Comparison of ENCODE assay signal across 1 cellular context in the genomic region with DNA sequence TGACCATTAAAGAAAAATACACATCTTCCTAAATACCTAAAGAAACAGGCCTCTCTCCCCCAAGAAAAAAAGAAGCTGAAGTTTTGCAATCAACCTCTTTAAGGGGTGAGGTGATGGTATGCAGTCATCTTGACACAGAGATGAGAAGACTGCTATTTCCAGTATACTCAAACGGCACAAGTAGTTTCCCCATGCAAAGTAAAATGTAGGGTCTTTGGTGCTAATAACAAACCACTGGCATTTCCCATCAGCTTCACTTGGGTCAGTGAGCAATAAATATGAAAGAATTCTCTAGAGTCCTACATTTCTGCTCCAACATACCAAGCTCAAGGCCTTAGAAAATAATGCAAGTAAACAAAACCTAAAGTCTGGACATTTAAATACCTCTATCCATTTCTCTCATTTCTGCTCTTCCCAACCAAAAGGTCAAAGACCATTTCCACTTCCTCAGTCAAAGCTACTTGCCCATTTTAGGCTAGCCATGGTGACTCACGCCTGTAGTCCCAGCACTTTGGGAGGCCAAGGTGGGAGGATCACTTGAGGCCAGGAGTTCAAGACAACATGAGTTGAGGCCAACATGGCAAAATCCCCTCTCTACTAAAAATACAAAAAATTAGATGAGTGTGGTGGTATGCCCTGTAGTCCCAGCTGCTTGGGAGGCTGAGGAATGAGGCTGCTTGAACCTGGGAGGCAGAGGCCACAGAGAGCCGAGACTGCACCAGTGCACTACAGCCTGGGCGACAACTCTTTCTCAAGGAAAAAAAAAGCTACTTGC.
TF ChIP-seq lines count a peak whose summit lies in the region.

No MANE protein-coding gene starts in this region.

TF ChIP-seq in GM23338, 12 proteins besides CTCF, POLR2A, EP300 and RAD21 (continued from another document):
- TF ChIP-seq, protein P1, sequence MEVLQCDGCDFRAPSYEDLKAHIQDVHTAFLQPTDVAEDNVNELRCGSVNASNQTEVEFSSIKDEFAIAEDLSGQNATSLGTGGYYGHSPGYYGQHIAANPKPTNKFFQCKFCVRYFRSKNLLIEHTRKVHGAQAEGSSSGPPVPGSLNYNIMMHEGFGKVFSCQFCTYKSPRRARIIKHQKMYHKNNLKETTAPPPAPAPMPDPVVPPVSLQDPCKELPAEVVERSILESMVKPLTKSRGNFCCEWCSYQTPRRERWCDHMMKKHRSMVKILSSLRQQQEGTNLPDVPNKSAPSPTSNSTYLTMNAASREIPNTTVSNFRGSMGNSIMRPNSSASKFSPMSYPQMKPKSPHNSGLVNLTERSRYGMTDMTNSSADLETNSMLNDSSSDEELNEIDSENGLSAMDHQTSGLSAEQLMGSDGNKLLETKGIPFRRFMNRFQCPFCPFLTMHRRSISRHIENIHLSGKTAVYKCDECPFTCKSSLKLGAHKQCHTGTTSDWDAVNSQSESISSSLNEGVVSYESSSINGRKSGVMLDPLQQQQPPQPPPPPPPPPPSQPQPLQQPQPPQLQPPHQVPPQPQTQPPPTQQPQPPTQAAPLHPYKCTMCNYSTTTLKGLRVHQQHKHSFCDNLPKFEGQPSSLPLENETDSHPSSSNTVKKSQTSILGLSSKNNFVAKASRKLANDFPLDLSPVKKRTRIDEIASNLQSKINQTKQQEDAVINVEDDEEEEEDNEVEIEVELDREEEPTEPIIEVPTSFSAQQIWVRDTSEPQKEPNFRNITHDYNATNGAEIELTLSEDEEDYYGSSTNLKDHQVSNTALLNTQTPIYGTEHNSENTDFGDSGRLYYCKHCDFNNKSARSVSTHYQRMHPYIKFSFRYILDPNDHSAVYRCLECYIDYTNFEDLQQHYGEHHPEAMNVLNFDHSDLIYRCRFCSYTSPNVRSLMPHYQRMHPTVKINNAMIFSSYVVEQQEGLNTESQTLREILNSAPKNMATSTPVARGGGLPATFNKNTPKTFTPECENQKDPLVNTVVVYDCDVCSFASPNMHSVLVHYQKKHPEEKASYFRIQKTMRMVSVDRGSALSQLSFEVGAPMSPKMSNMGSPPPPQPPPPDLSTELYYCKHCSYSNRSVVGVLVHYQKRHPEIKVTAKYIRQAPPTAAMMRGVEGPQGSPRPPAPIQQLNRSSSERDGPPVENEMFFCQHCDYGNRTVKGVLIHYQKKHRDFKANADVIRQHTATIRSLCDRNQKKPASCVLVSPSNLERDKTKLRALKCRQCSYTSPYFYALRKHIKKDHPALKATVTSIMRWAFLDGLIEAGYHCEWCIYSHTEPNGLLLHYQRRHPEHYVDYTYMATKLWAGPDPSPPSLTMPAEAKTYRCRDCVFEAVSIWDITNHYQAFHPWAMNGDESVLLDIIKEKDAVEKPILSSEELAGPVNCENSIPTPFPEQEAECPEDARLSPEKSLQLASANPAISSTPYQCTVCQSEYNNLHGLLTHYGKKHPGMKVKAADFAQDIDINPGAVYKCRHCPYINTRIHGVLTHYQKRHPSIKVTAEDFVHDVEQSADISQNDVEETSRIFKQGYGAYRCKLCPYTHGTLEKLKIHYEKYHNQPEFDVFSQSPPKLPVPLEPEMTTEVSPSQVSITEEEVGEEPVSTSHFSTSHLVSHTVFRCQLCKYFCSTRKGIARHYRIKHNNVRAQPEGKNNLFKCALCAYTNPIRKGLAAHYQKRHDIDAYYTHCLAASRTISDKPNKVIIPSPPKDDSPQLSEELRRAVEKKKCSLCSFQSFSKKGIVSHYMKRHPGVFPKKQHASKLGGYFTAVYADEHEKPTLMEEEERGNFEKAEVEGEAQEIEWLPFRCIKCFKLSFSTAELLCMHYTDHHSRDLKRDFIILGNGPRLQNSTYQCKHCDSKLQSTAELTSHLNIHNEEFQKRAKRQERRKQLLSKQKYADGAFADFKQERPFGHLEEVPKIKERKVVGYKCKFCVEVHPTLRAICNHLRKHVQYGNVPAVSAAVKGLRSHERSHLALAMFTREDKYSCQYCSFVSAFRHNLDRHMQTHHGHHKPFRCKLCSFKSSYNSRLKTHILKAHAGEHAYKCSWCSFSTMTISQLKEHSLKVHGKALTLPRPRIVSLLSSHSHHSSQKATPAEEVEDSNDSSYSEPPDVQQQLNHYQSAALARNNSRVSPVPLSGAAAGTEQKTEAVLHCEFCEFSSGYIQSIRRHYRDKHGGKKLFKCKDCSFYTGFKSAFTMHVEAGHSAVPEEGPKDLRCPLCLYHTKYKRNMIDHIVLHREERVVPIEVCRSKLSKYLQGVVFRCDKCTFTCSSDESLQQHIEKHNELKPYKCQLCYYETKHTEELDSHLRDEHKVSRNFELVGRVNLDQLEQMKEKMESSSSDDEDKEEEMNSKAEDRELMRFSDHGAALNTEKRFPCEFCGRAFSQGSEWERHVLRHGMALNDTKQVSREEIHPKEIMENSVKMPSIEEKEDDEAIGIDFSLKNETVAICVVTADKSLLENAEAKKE (CRISPR knock-in tag; IDR thresholded peaks at IDR 0.05): no peak
- TF ChIP-seq, protein P2, sequence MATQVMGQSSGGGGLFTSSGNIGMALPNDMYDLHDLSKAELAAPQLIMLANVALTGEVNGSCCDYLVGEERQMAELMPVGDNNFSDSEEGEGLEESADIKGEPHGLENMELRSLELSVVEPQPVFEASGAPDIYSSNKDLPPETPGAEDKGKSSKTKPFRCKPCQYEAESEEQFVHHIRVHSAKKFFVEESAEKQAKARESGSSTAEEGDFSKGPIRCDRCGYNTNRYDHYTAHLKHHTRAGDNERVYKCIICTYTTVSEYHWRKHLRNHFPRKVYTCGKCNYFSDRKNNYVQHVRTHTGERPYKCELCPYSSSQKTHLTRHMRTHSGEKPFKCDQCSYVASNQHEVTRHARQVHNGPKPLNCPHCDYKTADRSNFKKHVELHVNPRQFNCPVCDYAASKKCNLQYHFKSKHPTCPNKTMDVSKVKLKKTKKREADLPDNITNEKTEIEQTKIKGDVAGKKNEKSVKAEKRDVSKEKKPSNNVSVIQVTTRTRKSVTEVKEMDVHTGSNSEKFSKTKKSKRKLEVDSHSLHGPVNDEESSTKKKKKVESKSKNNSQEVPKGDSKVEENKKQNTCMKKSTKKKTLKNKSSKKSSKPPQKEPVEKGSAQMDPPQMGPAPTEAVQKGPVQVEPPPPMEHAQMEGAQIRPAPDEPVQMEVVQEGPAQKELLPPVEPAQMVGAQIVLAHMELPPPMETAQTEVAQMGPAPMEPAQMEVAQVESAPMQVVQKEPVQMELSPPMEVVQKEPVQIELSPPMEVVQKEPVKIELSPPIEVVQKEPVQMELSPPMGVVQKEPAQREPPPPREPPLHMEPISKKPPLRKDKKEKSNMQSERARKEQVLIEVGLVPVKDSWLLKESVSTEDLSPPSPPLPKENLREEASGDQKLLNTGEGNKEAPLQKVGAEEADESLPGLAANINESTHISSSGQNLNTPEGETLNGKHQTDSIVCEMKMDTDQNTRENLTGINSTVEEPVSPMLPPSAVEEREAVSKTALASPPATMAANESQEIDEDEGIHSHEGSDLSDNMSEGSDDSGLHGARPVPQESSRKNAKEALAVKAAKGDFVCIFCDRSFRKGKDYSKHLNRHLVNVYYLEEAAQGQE (IDR thresholded peaks at IDR 0.05; ENCODE audit: unreplicated experiment): no peak
- TF ChIP-seq, protein P3, sequence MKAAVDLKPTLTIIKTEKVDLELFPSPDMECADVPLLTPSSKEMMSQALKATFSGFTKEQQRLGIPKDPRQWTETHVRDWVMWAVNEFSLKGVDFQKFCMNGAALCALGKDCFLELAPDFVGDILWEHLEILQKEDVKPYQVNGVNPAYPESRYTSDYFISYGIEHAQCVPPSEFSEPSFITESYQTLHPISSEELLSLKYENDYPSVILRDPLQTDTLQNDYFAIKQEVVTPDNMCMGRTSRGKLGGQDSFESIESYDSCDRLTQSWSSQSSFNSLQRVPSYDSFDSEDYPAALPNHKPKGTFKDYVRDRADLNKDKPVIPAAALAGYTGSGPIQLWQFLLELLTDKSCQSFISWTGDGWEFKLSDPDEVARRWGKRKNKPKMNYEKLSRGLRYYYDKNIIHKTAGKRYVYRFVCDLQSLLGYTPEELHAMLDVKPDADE (IDR thresholded peaks at IDR 0.05): no peak
- TF ChIP-seq EZH2phosphoT487 (IDR thresholded peaks at IDR 0.05; ENCODE audit: unreplicated experiment) (no peak), ZNF331 (CRISPR knock-in tag; IDR thresholded peaks at IDR 0.05; ENCODE audit: low read depth) (no peak)
